ENCODE assay signal across 8 cellular contexts in genomic region chr5:104179057-104179456, GRCh38.
A peak's percentile ranks its signal among the peaks of the same experiment; 100 is the strongest.
DNase-seq lines count a peak whose midpoint lies in the region; ATAC-seq and TF ChIP-seq lines count a peak whose summit lies in the region.

No MANE protein-coding gene starts in this region.

- peak; percentile 89 for DNase-seq in A172 (ENCODE audit: low spot score)
- DNase-seq in GM10248 (ENCODE audit: extremely low spot score): peak; percentile 10
- peak; percentile 67 for DNase-seq in NOMO-1 treated with DMSO at 0.1 percent for 48 hours (lab: John Stamatoyannopoulos, UW; ENCODE audit: unreplicated experiment)
- DNase-seq in choroid plexus epithelial cell (ENCODE audit: low read depth): peak; percentile 80
- peak in 1 of 3 donors; percentile 61 for DNase-seq in mucosa of descending colon
- DNase-seq in NCI-H187 treated with DMSO at 0.1 percent for 48 hours (lab: John Stamatoyannopoulos, UW): no peak
- DNase-seq in NCI-H2107 (lab: John Stamatoyannopoulos, UW): no peak

- H3K36me3 ChIP-seq in mucosa of descending colon (ENCODE audit: low read depth): no peaks in the 10 kb centered on the region

- no peaks in the 10 kb centered on the region for H3K4me1 ChIP-seq in mucosa of descending colon (ENCODE audit: low read depth)

- CTCF ChIA-PET in GM10248 (lab: Yijun Ruan, JAX): interaction anchor here (0.8 to 1.8 kb wide), 20 partner anchors 8 to 630 kb away, joined by 3 to 11 read pairs (median 3); no protein-coding TSS in a partner anchor

- POLR2A ChIA-PET in GM10248 (lab: Yijun Ruan, JAX): no interaction called here

- ATAC-seq in HG02885 (IDR thresholded peaks at IDR 0.05; ENCODE audit: poor library complexity, unreplicated experiment) (peak; percentile 93), mucosa of descending colon (peak; percentile 69)

- peaks cover 16% of the 10 kb centered on the region for H3K9me3 ChIP-seq in mucosa of descending colon

- peak; percentile 26 for TF ChIP-seq CTCF in GM10248 (IDR thresholded peaks at IDR 0.05; ENCODE audit: control extremely low read depth, extremely low read depth, low read depth, missing control alignments)
- TF ChIP-seq CTCF in choroid plexus epithelial cell (conservative IDR thresholded peaks at IDR 0.05; ENCODE audit: low read depth, low read length): peak; percentile 75
- no peak for TF ChIP-seq CTCF in mucosa of descending colon (IDR thresholded peaks at IDR 0.05)

- intact Hi-C loops in mucosa of descending colon (cut with DNase I, micrococcal nuclease): no loop called here

- H3K4me3 ChIP-seq in choroid plexus epithelial cell (ENCODE audit: low read depth, low read length) (no peak overlapping the region), mucosa of descending colon (no peak overlapping the region)

Comparison
In these comparisons a context has a peak if more than half of its experiments do, and no peak if none do; other contexts are left out.
1. DNase-seq: peak in A172 (single experiment), GM10248 (single experiment), NOMO-1 treated with DMSO at 0.1 percent for 48 hours (single experiment) and choroid plexus epithelial cell (single experiment); none in NCI-H187 treated with DMSO at 0.1 percent for 48 hours (single experiment) and NCI-H2107 (single experiment).